Comparison of ENCODE assay signal across 20 cellular contexts in genomic region chr1:2785631-2786328, GRCh38. TPM values are rescaled to one million over a fixed set of nuclear protein-coding genes. Genes with fewer than 3 reads are reported as not detected.
DNase-seq lines count a peak whose midpoint lies in the region; ATAC-seq and TF ChIP-seq lines count a peak whose summit lies in the region.
"Had no signal": no experiment of that assay in that cellular context is flagged by ENCODE, and none has a peak within 500 bp of the region (broad histone marks: within the 10 kb centered on the region; RNA-seq: fewer than 3 reads in every experiment).

No MANE protein-coding gene starts in this region.

- H3K27ac Mint-ChIP-seq in stimulated activated naive CD8-positive, alpha-beta T cell treated with anti-CD3 and anti-CD28 coated beads, Interleukin-15, amount 100 ng/mL, for 72 hours, result peak overlapping the region; percentile 13 to 31
- H3K27ac Mint-ChIP-seq: CD8-positive, alpha-beta memory T cell; HFFc6; naive thymus-derived CD4-positive, alpha-beta T cell; stimulated activated naive B cell treated with anti-CD40 and anti-IgM and Interleukin-4, amounts not matched to agents 10 μg/mL and 1 μg/mL and 100 μg/mL, for 72 hours had no signal

- DNase-seq in SK-N-SH (peak; percentile 22), osteoblast (ENCODE audit: insufficient read length, low spot score, missing footprints) (peak; percentile 35), NCI-H2171 (lab: John Stamatoyannopoulos, UW) (no peak), NCI-H2081 treated with DMSO at 0.1 percent for 48 hours (lab: John Stamatoyannopoulos, UW) (no peak), 8988T (no peak)
- DNase-seq in stimulated activated naive CD8-positive, alpha-beta T cell treated with anti-CD3 and anti-CD28 coated beads, Interleukin-15, amount 100 ng/mL, for 72 hours, result no peak
- no peak for DNase-seq in stimulated activated naive CD8-positive, alpha-beta T cell treated with anti-CD3 and anti-CD28 coated beads, Interleukin-15, Interleukin-2, amounts not matched to agents 100 U/mL and 50 U/mL, for 24 hours
- DNase-seq: cortex of kidney, HFFc6, kidney glomerular epithelial cell, NCI-H2171 treated with DMSO at 0.1 percent for 48 hours, NCI-H524 treated with DMSO at 0.1 percent for 48 hours, T1000 had no signal

- CTCF ChIA-PET in SK-N-SH (lab: Yijun Ruan, JAX), result interaction anchor here (1.1 to 3.2 kb wide), 8 partner anchors 14 to 646 kb away, joined by 3 to 16 read pairs (median 7); partner anchors contain the start of gene TNFRSF14

- no peak overlapping the region for H2AFZ ChIP-seq in SK-N-SH (ENCODE audit: low read depth)
- H2AFZ ChIP-seq in osteoblast (ENCODE audit: low read length), result no peak overlapping the region

- TF ChIP-seq CTCF in SK-N-SH (IDR thresholded peaks at IDR 0.05), result no peak
- no peak for TF ChIP-seq CTCF in osteoblast (IDR thresholded peaks at IDR 0.05; ENCODE audit: extremely low read depth, low read depth, low read length)

- WGBS in SK-N-SH (ENCODE audit: low lambda C conversion rate), result 17% methylated on average over 5 of the region's 23 CpGs

- H3K27me3 Mint-ChIP-seq in stimulated activated naive CD8-positive, alpha-beta T cell treated with anti-CD3 and anti-CD28 coated beads, Interleukin-15, amount 100 ng/mL, for 72 hours, result peaks cover 40% of the 10 kb centered on the region

- POLR2A ChIA-PET in SK-N-SH (lab: Yijun Ruan, JAX), result no interaction called here

- no peaks in the 10 kb centered on the region for H3K4me1 ChIP-seq in SK-N-SH (ENCODE audit: control insufficient read depth in 1 of 2, insufficient read depth in 2 of 2, low read depth in 1 of 2, low read length in 1 of 2)
- H3K4me1 ChIP-seq in osteoblast (ENCODE audit: insufficient read depth, low read length), result no peaks in the 10 kb centered on the region
- H3K4me1 ChIP-seq: thyroid gland had no signal

- peaks cover 11 to 18% of the 10 kb centered on the region in 2 donors for H3K9me3 Mint-ChIP-seq in stimulated activated naive CD8-positive, alpha-beta T cell treated with anti-CD3 and anti-CD28 coated beads, Interleukin-15, amount 100 ng/mL, for 72 hours

- no peaks in the 10 kb centered on the region for H3K9me2 ChIP-seq in SK-N-SH

- no peaks in the 10 kb centered on the region for H3K27me3 ChIP-seq in SK-N-SH (ENCODE audit: insufficient read depth)
- H3K27me3 ChIP-seq in osteoblast (ENCODE audit: insufficient read depth, low read length), result no peaks in the 10 kb centered on the region
- H3K27me3 ChIP-seq: thyroid gland had no signal

- no peak overlapping the region for H3K4me3 Mint-ChIP-seq in stimulated activated naive CD8-positive, alpha-beta T cell treated with anti-CD3 and anti-CD28 coated beads, Interleukin-15, amount 100 ng/mL, for 72 hours
- H3K4me3 Mint-ChIP-seq: CD8-positive, alpha-beta memory T cell; HFFc6; naive thymus-derived CD4-positive, alpha-beta T cell; stimulated activated naive B cell treated with anti-CD40 and anti-IgM and Interleukin-4, amounts not matched to agents 10 μg/mL and 1 μg/mL and 100 μg/mL, for 72 hours had no signal

- no peak for ATAC-seq in SK-N-SH treated with all-trans-retinoic acid at 6 μM for 48 hours
- peak; percentile 31 for ATAC-seq in stimulated activated naive CD8-positive, alpha-beta T cell treated with anti-CD3 and anti-CD28 coated beads, Interleukin-15, amount 100 ng/mL, for 72 hours
- no peak for ATAC-seq in stimulated activated naive CD8-positive, alpha-beta T cell treated with anti-CD3 and anti-CD28 coated beads, Interleukin-15, Interleukin-2, amounts not matched to agents 100 U/mL and 50 U/mL, for 24 hours

- TF ChIP-seq RAD21 in SK-N-SH (IDR thresholded peaks at IDR 0.05; ENCODE audit: low read length), result no peak

- H3K27ac ChIP-seq in SK-N-SH (ENCODE audit: low read depth in 2 of 2, low read length in 1 of 2) (no peak overlapping the region), osteoblast (ENCODE audit: low read depth, low read length) (no peak overlapping the region)
- H3K27ac ChIP-seq: 22Rv1, gastroesophageal sphincter, thyroid gland had no signal

- H3K9me3 ChIP-seq in SK-N-SH (no peaks in the 10 kb centered on the region), osteoblast (ENCODE audit: low read depth, low read length) (peaks cover 3% of the 10 kb centered on the region)
- H3K9me3 ChIP-seq: thyroid gland had no signal

- H3K4me3 ChIP-seq in SK-N-SH (ENCODE audit: low read depth in 2 of 2, low read length in 1 of 2) (no peak overlapping the region), osteoblast (ENCODE audit: insufficient read depth, low read length) (no peak overlapping the region)
- H3K4me3 ChIP-seq: gastroesophageal sphincter, thyroid gland had no signal

- H3F3A ChIP-seq in SK-N-SH (replicated peaks; ENCODE audit: insufficient read depth), result no peaks in the 10 kb centered on the region

- H3K4me1 Mint-ChIP-seq in stimulated activated naive CD8-positive, alpha-beta T cell treated with anti-CD3 and anti-CD28 coated beads, Interleukin-15, amount 100 ng/mL, for 72 hours, result peaks cover 13% of the 10 kb centered on the region

- no peaks in the 10 kb centered on the region for H4K20me1 ChIP-seq in SK-N-SH (ENCODE audit: insufficient read depth)
- H4K20me1 ChIP-seq in osteoblast (ENCODE audit: insufficient read depth, low read length), result no peaks in the 10 kb centered on the region

- no peak overlapping the region for H3K9ac ChIP-seq in SK-N-SH

- no peak for TF ChIP-seq EP300 in SK-N-SH (IDR thresholded peaks at IDR 0.05; ENCODE audit: borderline replicate concordance in 1 of 2, low read depth in 1 of 2, low read length in 1 of 2)

- H3K4me2 ChIP-seq in SK-N-SH (no peak overlapping the region), osteoblast (ENCODE audit: insufficient read depth, low read length) (no peak overlapping the region)

- H3K79me2 ChIP-seq in SK-N-SH (ENCODE audit: insufficient read depth), result no peaks in the 10 kb centered on the region
- no peaks in the 10 kb centered on the region for H3K79me2 ChIP-seq in osteoblast (ENCODE audit: insufficient read depth, low read length)

- H3K36me3 ChIP-seq in SK-N-SH (replicated peaks in 1 of 2; ENCODE audit: control insufficient read depth in 1 of 2, insufficient read depth in 2 of 2, low read length in 1 of 2) (no peaks in the 10 kb centered on the region), osteoblast (ENCODE audit: insufficient read depth, low read length) (no peaks in the 10 kb centered on the region)
- H3K36me3 ChIP-seq: gastroesophageal sphincter, thyroid gland had no signal

TF ChIP-seq in SK-N-SH, 30 proteins besides CTCF, POLR2A, EP300 and RAD21 (continues in another document):
- TF ChIP-seq TCF12 (IDR thresholded peaks at IDR 0.05) (no peak), RXRA (IDR thresholded peaks at IDR 0.05; ENCODE audit: borderline replicate concordance, low read depth) (no peak), TEAD4 (IDR thresholded peaks at IDR 0.05; ENCODE audit: borderline replicate concordance, insufficient read depth) (no peak), RFX5 (IDR thresholded peaks at IDR 0.05; ENCODE audit: low read length) (no peak), POLR2AphosphoS5 (IDR thresholded peaks at IDR 0.05; ENCODE audit: low read depth, low read length) (no peak)

TF ChIP-seq in SK-N-SH treated with all-trans-retinoic acid at 6 μM for 48 hours, 23 proteins besides CTCF, POLR2A, EP300 and RAD21 (continues in another document):
- TF ChIP-seq CREB5 (CRISPR knock-in tag; IDR thresholded peaks at IDR 0.05; ENCODE audit: low read depth), result no peak
- no peak for TF ChIP-seq POU6F1 (CRISPR knock-in tag; IDR thresholded peaks at IDR 0.05; ENCODE audit: borderline replicate concordance, low read depth)
- no peak for TF ChIP-seq PATZ1 (CRISPR knock-in tag; IDR thresholded peaks at IDR 0.05; ENCODE audit: borderline replicate concordance)
- no peak for TF ChIP-seq TCF4 (CRISPR knock-in tag; IDR thresholded peaks at IDR 0.05; ENCODE audit: borderline replicate concordance)

RNA-seq across cellular contexts. Expression of gene TTC34, which starts 15.7 kb away (rescaled TPM):
- polyA plus RNA-seq in SK-N-SH (2012; rRNA removed), result 0.16 TPM in 2 replicates
- polyA plus RNA-seq in SK-N-SH (2012; cell fraction: cytosol; rRNA removed), result 0.03 TPM in 2 replicates
- 1.4 TPM in 2 replicates for polyA plus RNA-seq in SK-N-SH (2012; cell fraction: nucleus; rRNA removed)
- total RNA-seq in osteoblast, result 0.29 and 0.36 TPM in 2 replicates

Comparison
In these comparisons a context has a peak if more than half of its experiments do, and no peak if none do; other contexts are left out.
1. DNase-seq: peak in SK-N-SH (single experiment) and osteoblast (single experiment); none in stimulated activated naive CD8-positive, alpha-beta T cell treated with anti-CD3 and anti-CD28 coated beads, Interleukin-15, amount 100 ng/mL, for 72 hours (0 of 2), stimulated activated naive CD8-positive, alpha-beta T cell treated with anti-CD3 and anti-CD28 coated beads, Interleukin-15, Interleukin-2, amounts not matched to agents 100 U/mL and 50 U/mL, for 24 hours (single experiment), NCI-H2171 (single experiment), NCI-H2081 treated with DMSO at 0.1 percent for 48 hours (single experiment) and 8988T (single experiment).